ENCODE assay signal across 21 cellular contexts in the genomic region with DNA sequence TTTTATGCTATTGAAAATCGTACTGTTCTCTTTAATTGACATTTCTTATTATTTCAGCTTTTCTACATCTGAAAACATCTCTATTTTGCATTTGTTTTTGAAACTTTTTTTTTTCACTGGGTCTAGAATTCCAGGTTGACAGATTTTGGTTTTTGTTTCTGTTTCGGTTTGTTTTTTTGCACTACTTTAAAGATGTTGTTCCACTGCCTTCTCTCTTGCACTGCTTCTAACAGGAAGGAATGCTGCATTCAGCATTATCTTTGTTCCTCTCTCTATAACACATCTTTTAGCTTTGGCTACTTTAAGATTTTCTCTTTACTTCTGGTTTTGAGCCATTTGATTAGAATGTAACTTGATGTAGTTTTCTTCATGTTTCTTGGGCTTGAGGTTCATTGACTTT. TPM values are rescaled to one million over a fixed set of nuclear protein-coding genes. Genes with fewer than 3 reads are reported as not detected.
DNase-seq lines count a peak whose midpoint lies in the region; ATAC-seq and TF ChIP-seq lines count a peak whose summit lies in the region.
"Had no signal": no experiment of that assay in that cellular context is flagged by ENCODE, and none has a peak within 500 bp of the region (broad histone marks: within the 10 kb centered on the region; RNA-seq: fewer than 3 reads in every experiment).

No MANE protein-coding gene starts in this region.

- H3K27me3 ChIP-seq in Loucy (ENCODE audit: insufficient read depth, low read length, poor library complexity, severe bottlenecking) (no peaks in the 10 kb centered on the region), right lobe of liver (no peaks in the 10 kb centered on the region), testis (no peaks in the 10 kb centered on the region)
- H3K27me3 ChIP-seq: MG63 had no signal

- ATAC-seq in activated T-cell treated with anti-CD3 and anti-CD28 coated beads, Interleukin-2, amount 50 U/mL, for 72 hours (replicated peaks in 1 of 2) = no peak
- ATAC-seq in T-cell (replicated peaks in 1 of 4) (no peak), right lobe of liver (peak in 3 of 4 donors; percentile 45 to 72 (median 56))
- ATAC-seq: SK-N-SH treated with all-trans-retinoic acid at 6 μM for 48 hours had no signal

- H3K4me2 ChIP-seq in Loucy (ENCODE audit: low read depth, low read length, poor library complexity, severe bottlenecking) = no peak overlapping the region

- H3K27me3 Mint-ChIP-seq in activated T-cell treated with anti-CD3 and anti-CD28 coated beads, Interleukin-2, amount 50 U/mL, for 72 hours (ENCODE audit: low read depth) = peaks cover 26% of the 10 kb centered on the region
- peaks cover 0 to 4% of the 10 kb centered on the region in 2 donors for H3K27me3 Mint-ChIP-seq in T-cell

- intact Hi-C loops in right lobe of liver (cut with DNase I) (no loop called here), testis (cut with DNase I; ENCODE audit: low total_unique reads) (no loop called here)

- no peak overlapping the region for H3K9ac ChIP-seq in Loucy (ENCODE audit: low read depth, low read length, poor library complexity, severe bottlenecking)

- H3K4me1 Mint-ChIP-seq in activated T-cell treated with anti-CD3 and anti-CD28 coated beads, Interleukin-2, amount 50 U/mL, for 72 hours (ENCODE audit: low read depth) = peaks cover 14% of the 10 kb centered on the region
- peaks cover 7 to 13% (median 12%) of the 10 kb centered on the region in 3 donors for H3K4me1 Mint-ChIP-seq in T-cell

- TF ChIP-seq POLR2A in right lobe of liver (IDR thresholded peaks at IDR 0.05) = no peak
- TF ChIP-seq POLR2A in testis (IDR thresholded peaks at IDR 0.05) = no peak

- no peaks in the 10 kb centered on the region for H3K79me2 ChIP-seq in Loucy (ENCODE audit: insufficient read depth, low read length)

- no peaks in the 10 kb centered on the region for H3K36me3 Mint-ChIP-seq in activated T-cell treated with anti-CD3 and anti-CD28 coated beads, Interleukin-2, amount 50 U/mL, for 72 hours (ENCODE audit: insufficient read depth in 2 of 2)
- no peaks in the 10 kb centered on the region for H3K36me3 Mint-ChIP-seq in T-cell

- WGBS in right lobe of liver (ENCODE audit: insufficient coverage, low coverage, low lambda C conversion rate, missing lambda C conversion rate) = 38% methylated on average over 2 of the region's 2 CpGs
- WGBS in testis, 2 donors = 81 to 86% methylated on average over 2 of the region's 2 CpGs

- H3K4me3 ChIP-seq in Loucy (ENCODE audit: low read length, poor library complexity, severe bottlenecking) (no peak overlapping the region), right lobe of liver (no peak overlapping the region), testis (no peak overlapping the region)
- H3K4me3 ChIP-seq: MG63 had no signal

- H3K9me3 Mint-ChIP-seq in activated T-cell treated with anti-CD3 and anti-CD28 coated beads, Interleukin-2, amount 50 U/mL, for 72 hours = no peaks in the 10 kb centered on the region
- H3K9me3 Mint-ChIP-seq in T-cell = no peaks in the 10 kb centered on the region

- TF ChIP-seq CTCF in Loucy (conservative IDR thresholded peaks at IDR 0.05; ENCODE audit: low read length) (no peak), right lobe of liver (IDR thresholded peaks at IDR 0.05) (no peak), testis (IDR thresholded peaks at IDR 0.05) (no peak)

- peak overlapping the region; percentile 11 to 48 for H3K4me3 Mint-ChIP-seq in activated T-cell treated with anti-CD3 and anti-CD28 coated beads, Interleukin-2, amount 50 U/mL, for 72 hours
- no peak overlapping the region for H3K4me3 Mint-ChIP-seq in T-cell

- H3K4me1 ChIP-seq in Loucy (ENCODE audit: insufficient read depth, low read length, poor library complexity, severe bottlenecking) (no peaks in the 10 kb centered on the region), right lobe of liver (no peaks in the 10 kb centered on the region), testis (no peaks in the 10 kb centered on the region)

- no peak overlapping the region for H3K27ac ChIP-seq in right lobe of liver
- no peak overlapping the region for H3K27ac ChIP-seq in testis

- no peaks in the 10 kb centered on the region for H3F3A ChIP-seq in Loucy (ENCODE audit: low read depth)

- CTCF ChIA-PET in T-cell (lab: Charles Lee) = interaction anchor here in 1 of 2 donors (0.8 kb wide), 1 partner anchor 178 kb away, joined by 3 read pairs; no protein-coding TSS in a partner anchor

- H3K36me3 ChIP-seq in Loucy (ENCODE audit: insufficient read depth, low read length) = no peaks in the 10 kb centered on the region
- H3K36me3 ChIP-seq in right lobe of liver = no peaks in the 10 kb centered on the region
- H3K36me3 ChIP-seq in testis (ENCODE audit: low read depth, missing control alignments) = no peaks in the 10 kb centered on the region
- H3K36me3 ChIP-seq: MG63 had no signal

- no peaks in the 10 kb centered on the region for H3K9me3 ChIP-seq in Loucy (ENCODE audit: insufficient read depth, low read depth, low read length)
- no peaks in the 10 kb centered on the region for H3K9me3 ChIP-seq in right lobe of liver
- H3K9me3 ChIP-seq in testis = no peaks in the 10 kb centered on the region
- H3K9me3 ChIP-seq: MG63 had no signal

- H3K9me2 ChIP-seq in Loucy (replicated peaks; ENCODE audit: low read depth, low read length) = no peaks in the 10 kb centered on the region

- H3K27ac Mint-ChIP-seq in activated T-cell treated with anti-CD3 and anti-CD28 coated beads, Interleukin-2, amount 50 U/mL, for 72 hours = peak overlapping the region; percentile 69
- peak overlapping the region; percentile 29 to 81 for H3K27ac Mint-ChIP-seq in T-cell

- H4K20me1 ChIP-seq in Loucy (ENCODE audit: insufficient read depth, low read length, poor library complexity, severe bottlenecking) = no peaks in the 10 kb centered on the region

- POLR2A ChIA-PET in T-cell (lab: Charles Lee) = interaction anchor here in 1 of 2 donors (0.7 kb wide), 1 partner anchor 48 kb away, joined by 4 read pairs; no protein-coding TSS in a partner anchor

- H2AFZ ChIP-seq in Loucy (ENCODE audit: low read length) = peak overlapping the region; percentile 54

- no peak for DNase-seq in activated T-cell treated with anti-CD3 and anti-CD28 coated beads, Interleukin-2, amount 50 U/mL, for 72 hours
- no peak for DNase-seq in activated T-cell treated with anti-CD3 and anti-CD28 coated beads, Interleukin-2, amount 50 U/mL, for 1 hour
- DNase-seq in T-cell = no peak
- DNase-seq in right lobe of liver = no peak
- DNase-seq in inferior parietal cortex (ENCODE audit: extremely low spot score) = no peak
- DNase-seq in testis = no peak
- DNase-seq: C1 segment of cervical spinal cord, DMS53, EL, GF-D8, GOT3, HCEC 1CT, Kasumi-1, MG63, NCI-H1048, NCI-H1417 treated with DMSO at 0.1 percent for 48 hours, NCI-H1930, NCI-H2227 treated with DMSO at 0.1 percent for 48 hours, NCI-H510A had no signal

RNA-seq across cellular contexts. Expression of gene SLC17A1, which starts 20.1 kb away (rescaled TPM):
- under 1 TPM in 1 of 2 donors, not detected in 1; 0.29 TPM for total RNA-seq in activated T-cell treated with anti-CD3 and anti-CD28 coated beads, Interleukin-2, amount 50 U/mL, for 72 hours
- total RNA-seq in T-cell = under 1 TPM in 1 of 5 donors, not detected in 4; 0.16 TPM
- 10 to 100 TPM; 10.5 to 22.8 (median 14.5) TPM for total RNA-seq in right lobe of liver
- total RNA-seq in testis = 1 to 10 TPM in 1 of 2 donors, under 1 TPM in 1; 0.99 to 1.0 TPM
- 3.9 TPM for polyA plus RNA-seq in testis (ENCODE audit: insufficient read depth, low read depth, low replicate concordance)

RNA-seq across cellular contexts. Expression of gene SLC17A3, which starts 22.1 kb away (rescaled TPM):
- 1 to 10 TPM; 1.7 to 2.5 TPM for total RNA-seq in activated T-cell treated with anti-CD3 and anti-CD28 coated beads, Interleukin-2, amount 50 U/mL, for 72 hours
- total RNA-seq in T-cell (1 to 10 TPM in 1 of 5 donors, under 1 TPM in 3, not detected in 1; 0.38 to 1.0 (median 0.67) TPM), right lobe of liver (10 to 100 TPM in 5 of 6 experiments, 1 to 10 TPM in 1; 9.5 to 31.4 (median 20.8) TPM), testis (under 1 TPM in 1 of 2 donors, not detected in 1; 0.68 TPM)
- polyA plus RNA-seq in testis (ENCODE audit: insufficient read depth, low read depth, low replicate concordance) = 0.61 TPM

Comparison
In these comparisons a context has a peak if more than half of its experiments do, and no peak if none do; other contexts are left out.
1. ATAC-seq: peak in right lobe of liver (3 of 4); none in activated T-cell treated with anti-CD3 and anti-CD28 coated beads, Interleukin-2, amount 50 U/mL, for 72 hours (0 of 2) and T-cell (0 of 4).
2. H3K4me3 Mint-ChIP-seq: peak in activated T-cell treated with anti-CD3 and anti-CD28 coated beads, Interleukin-2, amount 50 U/mL, for 72 hours (2 of 2); none in T-cell (0 of 3).
3. RNA of gene SLC17A1, which starts 20.1 kb away (total RNA-seq): 10.5 to 22.8 TPM in right lobe of liver; 0.99 to 1.0 TPM in testis, 0.29 TPM in activated T-cell treated with anti-CD3 and anti-CD28 coated beads, Interleukin-2, amount 50 U/mL, for 72 hours and 0.16 TPM in T-cell; every median in the first group is over 4 times any median in the second.